In genomic region chr6:37313698-37314097, GRCh38 we compare ENCODE assay signal across 30 cellular contexts.
"Had no signal": no experiment of that assay in that cellular context is flagged by ENCODE, and none has a peak within 500 bp of the region (broad histone marks: within the 10 kb centered on the region; RNA-seq: fewer than 3 reads in every experiment).

No MANE protein-coding gene starts in this region.

- H3K9me3 ChIP-seq: MG63, Peyer's patch had no signal

- DNase-seq: activated CD4-positive, alpha-beta memory T cell treated with anti-CD3 and anti-CD28 coated beads for 36 hours; activated CD4-positive, alpha-beta T cell treated with anti-CD3 and anti-CD28 coated beads, Interleukin-2, amount 10 ng/mL, durations not matched to agents 24 days and 14 days; activated CD8-positive, alpha-beta memory T cell treated with anti-CD3 and anti-CD28 coated beads, Interleukin-2, amount 10 ng/mL, durations not matched to agents 7 days and 5 days; activated effector memory CD4-positive, alpha-beta T cell treated with Interleukin-2 at 50 U/mL for 16 hours; activated naive CD4-positive, alpha-beta T cell treated with anti-CD3 and anti-CD28 coated beads, Interleukin-2, amount 10 ng/mL, durations not matched to agents 7 days and 5 days; activated naive CD8-positive, alpha-beta T cell treated with anti-CD3 and anti-CD28 coated beads, Interleukin-2, amount 50 U/mL, for 24 hours; activated T-cell treated with anti-CD3 and anti-CD28 coated beads, Interleukin-2, amount 50 U/mL, for 1 hour; anterior cingulate cortex; caudate nucleus; cerebellar nuclear complex; Kasumi-1; MG63; NCI-H1092; NCI-H1436 treated with DMSO at 0.1 percent for 48 hours; NCI-H1694 treated with DMSO at 0.1 percent for 48 hours; NCI-H2029; NCI-H345; NCI-H510A; NCI-H526; NCI-H748 treated with DMSO at 0.1 percent for 48 hours; NK-92 treated with Interleukin-12 subunit alpha and Interleukin-12 subunit beta, amount 100 ng/mL, for 24 hours; PC-3; Peyer's patch; RPMI8226; SHP77 treated with DMSO at 0.1 percent for 48 hours; T-helper 1 cell; T1000 had no signal

- H3K9me3 Mint-ChIP-seq: activated CD4-positive, alpha-beta memory T cell treated with anti-CD3 and anti-CD28 coated beads for 36 hours; activated CD4-positive, alpha-beta T cell treated with anti-CD3 and anti-CD28 coated beads, Interleukin-2, amount 10 ng/mL, durations not matched to agents 24 days and 14 days; activated naive CD4-positive, alpha-beta T cell treated with anti-CD3 and anti-CD28 coated beads, Interleukin-2, amount 10 ng/mL, durations not matched to agents 7 days and 5 days; activated naive CD8-positive, alpha-beta T cell treated with anti-CD3 and anti-CD28 coated beads, Interleukin-2, amount 50 U/mL, for 24 hours; brain had no signal

- H3K27me3 Mint-ChIP-seq: activated CD4-positive, alpha-beta memory T cell treated with anti-CD3 and anti-CD28 coated beads for 36 hours; activated CD4-positive, alpha-beta T cell treated with anti-CD3 and anti-CD28 coated beads, Interleukin-2, amount 10 ng/mL, durations not matched to agents 24 days and 14 days; activated CD8-positive, alpha-beta memory T cell treated with anti-CD3 and anti-CD28 coated beads, Interleukin-2, amount 10 ng/mL, durations not matched to agents 7 days and 5 days; activated naive CD4-positive, alpha-beta T cell treated with anti-CD3 and anti-CD28 coated beads, Interleukin-2, amount 10 ng/mL, durations not matched to agents 7 days and 5 days; activated naive CD8-positive, alpha-beta T cell; activated naive CD8-positive, alpha-beta T cell treated with anti-CD3 and anti-CD28 coated beads, Interleukin-2, amount 50 U/mL, for 24 hours; brain had no signal

- H3K4me3 ChIP-seq: MG63, Peyer's patch had no signal

- H3K27me3 ChIP-seq: MG63, Peyer's patch had no signal

- ATAC-seq: activated CD8-positive, alpha-beta memory T cell treated with anti-CD3 and anti-CD28 coated beads, Interleukin-2, amount 10 ng/mL, durations not matched to agents 7 days and 5 days; activated naive CD8-positive, alpha-beta T cell treated with anti-CD3 and anti-CD28 coated beads, Interleukin-2, amount 50 U/mL, for 24 hours; PC-3; SK-N-SH treated with all-trans-retinoic acid at 6 μM for 48 hours had no signal

- H3K4me3 Mint-ChIP-seq: activated CD4-positive, alpha-beta memory T cell treated with anti-CD3 and anti-CD28 coated beads for 36 hours; activated CD4-positive, alpha-beta T cell treated with anti-CD3 and anti-CD28 coated beads, Interleukin-2, amount 10 ng/mL, durations not matched to agents 24 days and 14 days; activated CD8-positive, alpha-beta memory T cell treated with anti-CD3 and anti-CD28 coated beads, Interleukin-2, amount 10 ng/mL, durations not matched to agents 7 days and 5 days; activated naive CD4-positive, alpha-beta T cell treated with anti-CD3 and anti-CD28 coated beads, Interleukin-2, amount 10 ng/mL, durations not matched to agents 7 days and 5 days; activated naive CD8-positive, alpha-beta T cell; activated naive CD8-positive, alpha-beta T cell treated with anti-CD3 and anti-CD28 coated beads, Interleukin-2, amount 50 U/mL, for 24 hours; brain had no signal

- H3K36me3 Mint-ChIP-seq: activated naive CD8-positive, alpha-beta T cell had no signal

- H3K4me1 ChIP-seq: Peyer's patch had no signal

- H3K27ac Mint-ChIP-seq: activated CD4-positive, alpha-beta memory T cell treated with anti-CD3 and anti-CD28 coated beads for 36 hours; activated CD8-positive, alpha-beta memory T cell treated with anti-CD3 and anti-CD28 coated beads, Interleukin-2, amount 10 ng/mL, durations not matched to agents 7 days and 5 days; activated naive CD8-positive, alpha-beta T cell; activated naive CD8-positive, alpha-beta T cell treated with anti-CD3 and anti-CD28 coated beads, Interleukin-2, amount 50 U/mL, for 24 hours; brain had no signal

- H3K27ac ChIP-seq: Peyer's patch had no signal
